In the genomic region with DNA sequence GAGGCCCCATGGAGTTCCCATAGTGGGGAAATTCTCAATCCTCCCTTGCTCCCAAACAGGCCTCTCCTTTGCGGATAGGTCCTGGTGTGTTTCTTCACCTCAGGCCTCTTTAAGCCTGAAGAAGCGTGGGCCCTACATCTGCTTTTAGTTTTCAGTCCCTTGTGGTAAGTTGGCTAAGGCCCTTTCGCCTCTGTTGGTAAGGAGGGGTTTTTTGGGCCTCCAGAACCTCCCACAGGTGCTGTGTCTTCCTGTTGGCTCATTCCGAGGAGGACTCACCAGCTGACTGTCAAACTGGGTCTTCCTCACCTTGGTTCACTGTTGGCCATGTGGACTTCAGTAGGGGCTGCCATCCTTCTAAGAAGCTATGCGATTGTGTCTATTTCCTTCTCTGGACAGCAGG, we compare ENCODE assay signal across 12 cellular contexts.
"Had no signal": no experiment of that assay in that cellular context is flagged by ENCODE, and none has a peak within 500 bp of the region (broad histone marks: within the 10 kb centered on the region; RNA-seq: fewer than 3 reads in every experiment).

No MANE protein-coding gene starts in this region.

- DNase-seq: effector memory CD8-positive, alpha-beta T cell; foreskin keratinocyte; left ventricle myocardium inferior; stimulated activated CD4-positive, alpha-beta T cell treated with anti-CD3 and anti-CD28 coated beads, Interleukin-4, amount 100 ng/mL, for 1 hour; stimulated activated naive CD4-positive, alpha-beta T cell had no signal

- H3K4me3 ChIP-seq: breast epithelium, left ventricle myocardium inferior, prostate gland, skin epidermis had no signal

- H3K4me1 Mint-ChIP-seq: memory B cell, nephron had no signal

- H3K27ac Mint-ChIP-seq: memory B cell, type B pancreatic cell had no signal

- H3K27me3 ChIP-seq: breast epithelium, foreskin keratinocyte had no signal

- H3K27me3 Mint-ChIP-seq: effector memory CD8-positive, alpha-beta T cell; memory B cell; type B pancreatic cell had no signal

- H3K4me1 ChIP-seq: breast epithelium had no signal

- H3K9me3 Mint-ChIP-seq: effector memory CD8-positive, alpha-beta T cell; memory B cell; nephron; type B pancreatic cell had no signal

- H3K9me3 ChIP-seq: breast epithelium, left ventricle myocardium inferior, prostate gland had no signal

- H3K36me3 ChIP-seq: breast epithelium, prostate gland had no signal

- H3K27ac ChIP-seq: breast epithelium, foreskin keratinocyte, left ventricle myocardium inferior, prostate gland, skin epidermis had no signal

- ATAC-seq: effector memory CD8-positive, alpha-beta T cell; right cardiac atrium had no signal

- H3K4me3 Mint-ChIP-seq: effector memory CD8-positive, alpha-beta T cell; memory B cell; nephron; type B pancreatic cell had no signal
